1 cellular context compared by ENCODE assay signal in the genomic region with DNA sequence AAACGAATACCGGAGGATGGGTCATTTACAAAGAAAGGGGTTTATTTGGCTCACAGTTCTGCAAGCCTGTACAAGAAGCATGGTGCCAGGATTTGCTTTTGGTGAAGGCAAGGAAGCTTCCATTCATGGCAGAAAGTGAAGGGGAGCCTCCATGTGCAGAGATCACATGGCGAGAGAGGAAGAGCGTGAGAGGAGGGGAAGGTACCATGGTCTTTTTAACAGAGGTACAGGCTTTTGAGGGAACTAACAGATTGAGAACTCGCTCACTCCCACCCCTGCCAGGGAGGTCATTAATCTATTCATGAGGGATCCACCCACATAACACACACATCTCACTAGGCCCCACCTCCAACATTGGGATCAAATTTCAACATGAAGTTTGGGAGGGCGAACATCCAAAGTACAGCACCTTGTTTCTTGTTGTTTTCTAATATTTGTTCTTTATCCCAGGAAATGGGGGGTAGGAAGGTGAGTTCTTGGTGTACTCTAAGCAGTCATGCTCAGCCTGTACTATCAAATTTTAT.
TF ChIP-seq lines count a peak whose summit lies in the region.

No MANE protein-coding gene starts in this region.

TF ChIP-seq in HCT116, 20 proteins besides CTCF, POLR2A, EP300 and RAD21:
- TF ChIP-seq CEBPB (IDR thresholded peaks at IDR 0.05; ENCODE audit: low read depth) (no peak), JUND (IDR thresholded peaks at IDR 0.05) (no peak), SRF (IDR thresholded peaks at IDR 0.05; ENCODE audit: low read depth) (no peak), EZH2phosphoT487 (IDR thresholded peaks at IDR 0.05; ENCODE audit: borderline replicate concordance) (no peak), EZH2 (IDR thresholded peaks at IDR 0.05) (no peak)
- TF ChIP-seq, protein P1, sequence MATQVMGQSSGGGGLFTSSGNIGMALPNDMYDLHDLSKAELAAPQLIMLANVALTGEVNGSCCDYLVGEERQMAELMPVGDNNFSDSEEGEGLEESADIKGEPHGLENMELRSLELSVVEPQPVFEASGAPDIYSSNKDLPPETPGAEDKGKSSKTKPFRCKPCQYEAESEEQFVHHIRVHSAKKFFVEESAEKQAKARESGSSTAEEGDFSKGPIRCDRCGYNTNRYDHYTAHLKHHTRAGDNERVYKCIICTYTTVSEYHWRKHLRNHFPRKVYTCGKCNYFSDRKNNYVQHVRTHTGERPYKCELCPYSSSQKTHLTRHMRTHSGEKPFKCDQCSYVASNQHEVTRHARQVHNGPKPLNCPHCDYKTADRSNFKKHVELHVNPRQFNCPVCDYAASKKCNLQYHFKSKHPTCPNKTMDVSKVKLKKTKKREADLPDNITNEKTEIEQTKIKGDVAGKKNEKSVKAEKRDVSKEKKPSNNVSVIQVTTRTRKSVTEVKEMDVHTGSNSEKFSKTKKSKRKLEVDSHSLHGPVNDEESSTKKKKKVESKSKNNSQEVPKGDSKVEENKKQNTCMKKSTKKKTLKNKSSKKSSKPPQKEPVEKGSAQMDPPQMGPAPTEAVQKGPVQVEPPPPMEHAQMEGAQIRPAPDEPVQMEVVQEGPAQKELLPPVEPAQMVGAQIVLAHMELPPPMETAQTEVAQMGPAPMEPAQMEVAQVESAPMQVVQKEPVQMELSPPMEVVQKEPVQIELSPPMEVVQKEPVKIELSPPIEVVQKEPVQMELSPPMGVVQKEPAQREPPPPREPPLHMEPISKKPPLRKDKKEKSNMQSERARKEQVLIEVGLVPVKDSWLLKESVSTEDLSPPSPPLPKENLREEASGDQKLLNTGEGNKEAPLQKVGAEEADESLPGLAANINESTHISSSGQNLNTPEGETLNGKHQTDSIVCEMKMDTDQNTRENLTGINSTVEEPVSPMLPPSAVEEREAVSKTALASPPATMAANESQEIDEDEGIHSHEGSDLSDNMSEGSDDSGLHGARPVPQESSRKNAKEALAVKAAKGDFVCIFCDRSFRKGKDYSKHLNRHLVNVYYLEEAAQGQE (IDR thresholded peaks at IDR 0.05; ENCODE audit: low read depth) = no peak
